In the genomic region with DNA sequence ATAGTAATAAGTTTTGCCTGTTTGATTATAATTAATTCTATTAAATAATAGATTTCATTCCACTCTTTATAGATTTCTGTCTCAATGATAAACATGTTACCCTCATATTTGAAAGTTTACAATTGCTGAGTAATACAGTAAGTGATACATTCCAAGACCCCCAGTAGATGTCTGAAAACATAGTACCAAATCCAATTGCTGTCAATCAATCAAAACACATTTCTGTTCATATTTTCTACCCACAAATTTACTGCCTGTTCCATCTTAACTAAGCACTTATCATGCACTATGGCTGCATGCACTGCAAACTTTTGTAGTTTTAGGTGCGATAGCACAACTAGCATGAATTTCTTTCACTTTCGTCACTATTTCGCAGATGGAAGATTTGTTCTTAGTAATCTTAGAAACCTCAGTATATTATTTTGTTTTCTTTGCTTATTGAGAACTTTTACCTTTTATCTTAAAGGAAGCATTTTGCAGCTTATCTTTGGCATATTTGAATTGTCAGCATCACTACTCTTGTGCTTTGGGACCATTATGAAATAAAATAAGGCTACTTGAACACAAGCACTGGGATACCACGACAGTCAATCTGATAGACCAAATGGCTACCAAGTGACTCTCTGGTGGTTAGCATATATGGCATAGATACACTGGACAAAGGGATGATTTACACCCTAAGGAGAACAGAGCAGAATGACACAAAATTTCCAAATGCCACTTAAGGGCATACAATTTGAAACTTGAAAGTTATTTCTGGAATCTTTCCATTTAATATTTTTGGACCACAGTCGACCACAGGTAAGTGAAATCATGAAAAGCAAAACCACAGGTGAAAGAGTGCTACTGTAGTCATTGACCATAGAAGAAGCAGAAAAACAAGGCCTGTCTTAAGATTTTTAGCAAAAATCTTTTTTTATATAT, we compare ENCODE assay signal across 10 cellular contexts.
A peak's percentile ranks its signal among the peaks of the same experiment; 100 is the strongest.
DNase-seq lines count a peak whose midpoint lies in the region; ATAC-seq and TF ChIP-seq lines count a peak whose summit lies in the region.
"Had no signal": no experiment of that assay in that cellular context is flagged by ENCODE, and none has a peak within 500 bp of the region (broad histone marks: within the 10 kb centered on the region; RNA-seq: fewer than 3 reads in every experiment).

No MANE protein-coding gene starts in this region.

- peaks cover 0 to 9% (median 8%) of the 10 kb centered on the region in 3 donors for H3K4me1 Mint-ChIP-seq in T-cell

- no peaks in the 10 kb centered on the region for H3K27me3 ChIP-seq in right lobe of liver

- no peak overlapping the region for H3K4me3 ChIP-seq in right lobe of liver

- CTCF ChIA-PET in T-cell (lab: Charles Lee): no interaction called here

- DNase-seq in T-cell (no peak), HCEC 1CT (no peak), right lobe of liver (no peak)
- no peak for DNase-seq in stimulated activated naive CD4-positive, alpha-beta T cell (lab: John Stamatoyannopoulos, UW)
- DNase-seq in activated naive CD4-positive, alpha-beta T cell (lab: John Stamatoyannopoulos, UW): no peak
- DNase-seq: DMS79 treated with DMSO at 0.1 percent for 48 hours, NCI-H345 had no signal

- no peak overlapping the region for H3K27ac Mint-ChIP-seq in T-cell

- H3K9me3 ChIP-seq in right lobe of liver: no peaks in the 10 kb centered on the region

- WGBS in right lobe of liver (ENCODE audit: insufficient coverage, low coverage, low lambda C conversion rate, missing lambda C conversion rate): 78% methylated on average over 5 of the region's 5 CpGs

- intact Hi-C loops in right lobe of liver (cut with DNase I): no loop called here

- peaks cover 0 to 25% (median 12%) of the 10 kb centered on the region in 4 donors for H3K4me1 ChIP-seq in right lobe of liver

- no peaks in the 10 kb centered on the region for H3K36me3 Mint-ChIP-seq in T-cell

- TF ChIP-seq CTCF in right lobe of liver (IDR thresholded peaks at IDR 0.05): no peak

- ATAC-seq in GM18519 (IDR thresholded peaks at IDR 0.05; ENCODE audit: low FRiP score, unreplicated experiment) (peak; percentile 73), GM21360 (IDR thresholded peaks at IDR 0.05; ENCODE audit: unreplicated experiment) (peak; percentile 89), HG03045 (IDR thresholded peaks at IDR 0.05; ENCODE audit: unreplicated experiment) (peak; percentile 86), T-cell (replicated peaks in 1 of 4) (no peak), right lobe of liver (no peak)

- H3K27ac ChIP-seq in right lobe of liver: no peak overlapping the region

- peaks cover 0 to 3% of the 10 kb centered on the region in 2 donors for H3K27me3 Mint-ChIP-seq in T-cell

- no peaks in the 10 kb centered on the region for H3K36me3 ChIP-seq in right lobe of liver

- POLR2A ChIA-PET in T-cell (lab: Charles Lee): no interaction called here

- no peak for TF ChIP-seq POLR2A in right lobe of liver (IDR thresholded peaks at IDR 0.05)

- H3K9me3 Mint-ChIP-seq in T-cell: no peaks in the 10 kb centered on the region

- H3K4me3 Mint-ChIP-seq in T-cell: peak overlapping the region in 2 of 3 donors; percentile 4 to 34

Comparison
In these comparisons a context has a peak if more than half of its experiments do, and no peak if none do; other contexts are left out.
1. ATAC-seq: peak in GM18519 (single experiment), GM21360 (single experiment) and HG03045 (single experiment); none in T-cell (0 of 4) and right lobe of liver (0 of 4).